ENCODE assay signal across 16 cellular contexts in the genomic region with DNA sequence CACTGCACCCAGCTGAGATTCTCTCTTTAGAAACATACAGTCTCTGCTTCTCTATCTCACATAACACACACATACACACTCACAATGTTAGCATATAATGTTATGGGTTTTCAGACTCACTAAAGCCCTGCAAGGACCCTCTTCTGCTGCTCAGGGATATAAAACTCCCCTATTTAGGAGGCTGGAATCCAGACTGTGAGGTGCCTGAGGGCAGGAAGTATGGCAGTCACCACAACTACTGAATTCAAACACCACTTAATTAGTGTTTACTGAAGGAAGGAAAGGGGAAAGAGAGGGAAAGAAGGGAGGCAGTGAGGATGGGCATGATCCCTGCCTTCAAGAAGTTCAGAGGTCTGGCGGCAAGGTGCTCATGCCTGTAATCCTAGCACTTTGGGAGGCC. TPM values are rescaled to one million over a fixed set of nuclear protein-coding genes. Genes with fewer than 3 reads are reported as not detected.
DNase-seq lines count a peak whose midpoint lies in the region; ATAC-seq and TF ChIP-seq lines count a peak whose summit lies in the region.
"Had no signal": no experiment of that assay in that cellular context is flagged by ENCODE, and none has a peak within 500 bp of the region (broad histone marks: within the 10 kb centered on the region; RNA-seq: fewer than 3 reads in every experiment).

No MANE protein-coding gene starts in this region.

- no peaks in the 10 kb centered on the region for H3K9me3 ChIP-seq in thyroid gland
- H3K9me3 ChIP-seq: BLaER1 treated with 17β-estradiol and CSF1 and Interleukin-3, amounts not matched to agents 10 nM and 100 nM had no signal

- no peak overlapping the region for H3K4me3 ChIP-seq in thyroid gland (replicated peaks in 1 of 3)
- H3K4me3 ChIP-seq: BLaER1 treated with 17β-estradiol and CSF1 and Interleukin-3, amounts not matched to agents 10 nM and 100 nM had no signal

- H3K4me1 Mint-ChIP-seq in central memory CD8-positive, alpha-beta T cell = no peaks in the 10 kb centered on the region
- H3K4me1 Mint-ChIP-seq: CD4-positive, alpha-beta memory T cell had no signal

- H3K9me3 Mint-ChIP-seq in central memory CD8-positive, alpha-beta T cell = no peaks in the 10 kb centered on the region

- H3K4me1 ChIP-seq in thyroid gland = peaks cover 0 to 10% of the 10 kb centered on the region in 2 donors

- 96 to 100% methylated on average over 1 of the region's 1 CpG for WGBS in thyroid gland, 2 donors

- DNase-seq in NCI-H510A treated with DMSO at 0.1 percent for 48 hours (lab: John Stamatoyannopoulos, UW) = peak; percentile 19
- no peak for DNase-seq in NCI-H510A (lab: John Stamatoyannopoulos, UW)
- DNase-seq in ELF-1 (ENCODE audit: low read depth, low spot score) = peak; percentile 60
- peak; percentile 21 for DNase-seq in NCI-H146 treated with DMSO at 0.1 percent for 48 hours (lab: John Stamatoyannopoulos, UW; ENCODE audit: unreplicated experiment)
- DNase-seq in central memory CD8-positive, alpha-beta T cell (ENCODE audit: low spot score in 2 of 2) = no peak
- DNase-seq in hippocampal formation (lab: John Stamatoyannopoulos, UW) = no peak
- DNase-seq in thyroid gland = no peak
- DNase-seq: ACHN; CD4-positive, alpha-beta memory T cell; DMS79 treated with DMSO at 0.1 percent for 48 hours; EL; GDM1; HCEC 1CT had no signal

- peak overlapping the region; percentile 30 for H3K27ac Mint-ChIP-seq in central memory CD8-positive, alpha-beta T cell (ENCODE audit: low read depth)

- intact Hi-C loops in thyroid gland (cut with DNase I) = no loop called here

- no peaks in the 10 kb centered on the region for H3K27me3 ChIP-seq in thyroid gland
- H3K27me3 ChIP-seq: BLaER1 treated with 17β-estradiol and CSF1 and Interleukin-3, amounts not matched to agents 10 nM and 100 nM had no signal

- no peak for TF ChIP-seq CTCF in thyroid gland (IDR thresholded peaks at IDR 0.05)

- no peak overlapping the region for H3K4me3 Mint-ChIP-seq in central memory CD8-positive, alpha-beta T cell
- H3K4me3 Mint-ChIP-seq: CD4-positive, alpha-beta memory T cell had no signal

- TF ChIP-seq POLR2A in thyroid gland (IDR thresholded peaks at IDR 0.05) = no peak

- peaks cover 47% of the 10 kb centered on the region for H3K27me3 Mint-ChIP-seq in central memory CD8-positive, alpha-beta T cell

- H3K36me3 Mint-ChIP-seq in central memory CD8-positive, alpha-beta T cell (ENCODE audit: insufficient read depth) = no peaks in the 10 kb centered on the region
- H3K36me3 Mint-ChIP-seq: CD4-positive, alpha-beta memory T cell had no signal

- no peak for ATAC-seq in central memory CD8-positive, alpha-beta T cell (replicated peaks; ENCODE audit: extremely low read depth, poor library complexity, severe bottlenecking)
- no peak for ATAC-seq in GM18907 (IDR thresholded peaks at IDR 0.05; ENCODE audit: unreplicated experiment)

- H3K36me3 ChIP-seq in thyroid gland = no peaks in the 10 kb centered on the region
- H3K36me3 ChIP-seq: BLaER1 treated with 17β-estradiol and CSF1 and Interleukin-3, amounts not matched to agents 10 nM and 100 nM had no signal

- H3K27ac ChIP-seq in thyroid gland = no peak overlapping the region
- H3K27ac ChIP-seq: BLaER1 treated with 17β-estradiol and CSF1 and Interleukin-3, amounts not matched to agents 10 nM and 100 nM; HL-60 had no signal

RNA-seq across cellular contexts. Expression of gene CDK18, which starts 7.8 kb away (rescaled TPM):
- 10 to 100 TPM; 13.6 to 22.4 (median 16.9) TPM for total RNA-seq in thyroid gland

RNA-seq across cellular contexts. Expression of gene BLACAT1, which starts 40.8 kb away (rescaled TPM):
- total RNA-seq in thyroid gland = 1 to 10 TPM; 2.3 to 4.2 (median 3.2) TPM

Comparison
In these comparisons a context has a peak if more than half of its experiments do, and no peak if none do; other contexts are left out.
1. DNase-seq: peak in NCI-H510A treated with DMSO at 0.1 percent for 48 hours (single experiment), ELF-1 (single experiment) and NCI-H146 treated with DMSO at 0.1 percent for 48 hours (single experiment); none in NCI-H510A (single experiment), central memory CD8-positive, alpha-beta T cell (0 of 2), hippocampal formation (0 of 2) and thyroid gland (0 of 2).